In the genomic region with DNA sequence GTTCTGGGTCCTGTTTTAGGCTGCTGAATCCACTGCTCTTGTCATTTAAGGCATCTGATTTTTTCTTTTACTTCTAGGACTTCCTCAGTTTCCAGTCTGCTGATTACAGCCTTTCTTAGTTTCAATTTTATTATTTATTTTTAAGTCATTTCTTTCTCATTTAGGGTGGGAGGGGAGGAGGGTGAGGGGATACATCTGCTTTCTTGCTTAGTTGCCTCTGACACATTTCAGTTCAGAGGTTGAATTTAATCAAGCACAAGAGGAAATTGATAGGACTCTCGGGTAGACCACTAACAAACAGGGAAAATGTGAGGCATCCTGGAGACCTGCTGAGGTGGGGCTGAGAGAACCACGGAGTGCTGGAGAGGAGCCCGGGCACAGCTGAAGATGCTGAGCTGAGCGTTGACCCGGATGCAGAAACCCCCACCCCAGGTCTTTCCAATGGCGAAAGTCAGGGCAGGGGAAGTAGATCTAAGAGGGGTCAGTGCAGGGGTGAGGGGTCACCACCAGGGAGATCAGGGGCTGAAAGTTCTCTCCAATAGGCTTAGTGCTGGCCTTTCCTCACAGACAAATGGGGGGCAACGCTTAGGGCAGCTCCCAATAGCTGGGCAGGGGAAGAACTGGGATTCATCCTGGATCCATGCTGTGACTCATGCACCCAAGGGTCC, we compare ENCODE assay signal across 1 cellular context.
TF ChIP-seq lines count a peak whose summit lies in the region.

No MANE protein-coding gene starts in this region.

TF ChIP-seq in SK-N-SH treated with all-trans-retinoic acid at 6 μM for 48 hours, 23 proteins besides CTCF, POLR2A, EP300 and RAD21:
- no peak for TF ChIP-seq ISL1 (CRISPR knock-in tag; IDR thresholded peaks at IDR 0.05)
- no peak for TF ChIP-seq ARNTL (CRISPR knock-in tag; IDR thresholded peaks at IDR 0.05; ENCODE audit: borderline replicate concordance, low read depth)
- TF ChIP-seq ZFP3 (CRISPR knock-in tag; IDR thresholded peaks at IDR 0.05): no peak
- no peak for TF ChIP-seq ZFP30 (CRISPR knock-in tag; IDR thresholded peaks at IDR 0.05)
- TF ChIP-seq ZNF565 (CRISPR knock-in tag; conservative IDR thresholded peaks at IDR 0.05; ENCODE audit: low read depth): no peak
- TF ChIP-seq, protein P1, sequence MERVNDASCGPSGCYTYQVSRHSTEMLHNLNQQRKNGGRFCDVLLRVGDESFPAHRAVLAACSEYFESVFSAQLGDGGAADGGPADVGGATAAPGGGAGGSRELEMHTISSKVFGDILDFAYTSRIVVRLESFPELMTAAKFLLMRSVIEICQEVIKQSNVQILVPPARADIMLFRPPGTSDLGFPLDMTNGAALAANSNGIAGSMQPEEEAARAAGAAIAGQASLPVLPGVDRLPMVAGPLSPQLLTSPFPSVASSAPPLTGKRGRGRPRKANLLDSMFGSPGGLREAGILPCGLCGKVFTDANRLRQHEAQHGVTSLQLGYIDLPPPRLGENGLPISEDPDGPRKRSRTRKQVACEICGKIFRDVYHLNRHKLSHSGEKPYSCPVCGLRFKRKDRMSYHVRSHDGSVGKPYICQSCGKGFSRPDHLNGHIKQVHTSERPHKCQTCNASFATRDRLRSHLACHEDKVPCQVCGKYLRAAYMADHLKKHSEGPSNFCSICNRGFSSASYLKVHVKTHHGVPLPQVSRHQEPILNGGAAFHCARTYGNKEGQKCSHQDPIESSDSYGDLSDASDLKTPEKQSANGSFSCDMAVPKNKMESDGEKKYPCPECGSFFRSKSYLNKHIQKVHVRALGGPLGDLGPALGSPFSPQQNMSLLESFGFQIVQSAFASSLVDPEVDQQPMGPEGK (CRISPR knock-in tag; IDR thresholded peaks at IDR 0.05; ENCODE audit: borderline replicate concordance): no peak
- no peak for TF ChIP-seq ZC3H10 (CRISPR knock-in tag; IDR thresholded peaks at IDR 0.05)
